ENCODE assay signal across 26 cellular contexts in genomic region chr14:81414123-81414522, GRCh38. TPM values are rescaled to one million over a fixed set of nuclear protein-coding genes. Genes with fewer than 3 reads are reported as not detected.
"Had no signal": no experiment of that assay in that cellular context is flagged by ENCODE, and none has a peak within 500 bp of the region (broad histone marks: within the 10 kb centered on the region; RNA-seq: fewer than 3 reads in every experiment).

No MANE protein-coding gene starts in this region.

- H3K27me3 Mint-ChIP-seq: brain had no signal

- H3K4me3 Mint-ChIP-seq: activated CD4-positive, alpha-beta memory T cell treated with anti-CD3 and anti-CD28 coated beads, Interleukin-2, amount 10 ng/mL, durations not matched to agents 7 days and 5 days; activated CD4-positive, alpha-beta T cell treated with anti-CD3 and anti-CD28 coated beads, Interleukin-2, amount 10 ng/mL, durations not matched to agents 7 days and 5 days; activated naive CD4-positive, alpha-beta T cell treated with anti-CD3 and anti-CD28 coated beads, Interleukin-2, amount 10 ng/mL, durations not matched to agents 7 days and 5 days; activated naive CD8-positive, alpha-beta T cell treated with anti-CD3 and anti-CD28 coated beads, Interleukin-2, amount 10 ng/mL, durations not matched to agents 7 days and 5 days; activated T-cell treated with anti-CD3 and anti-CD28 coated beads, Interleukin-2, amount 50 U/mL, for 24 hours; activated T-cell treated with anti-CD3 and anti-CD28 coated beads, Interleukin-2, amount 50 U/mL, for 72 hours; brain; central memory CD8-positive, alpha-beta T cell; effector memory CD8-positive, alpha-beta T cell had no signal

- H3K36me3 Mint-ChIP-seq: activated naive CD4-positive, alpha-beta T cell treated with anti-CD3 and anti-CD28 coated beads, Interleukin-2, amount 10 ng/mL, durations not matched to agents 7 days and 5 days had no signal

- H3K9me3 Mint-ChIP-seq: effector memory CD8-positive, alpha-beta T cell had no signal

- H3K4me1 ChIP-seq: ascending aorta, breast epithelium had no signal

- H3K27me3 ChIP-seq: ascending aorta, breast epithelium had no signal

- H3K4me1 Mint-ChIP-seq: brain; central memory CD8-positive, alpha-beta T cell had no signal

- H3K27ac ChIP-seq: ascending aorta, breast epithelium, coronary artery, epithelial cell of prostate had no signal

- H3K27ac Mint-ChIP-seq: activated CD4-positive, alpha-beta memory T cell treated with anti-CD3 and anti-CD28 coated beads, Interleukin-2, amount 10 ng/mL, durations not matched to agents 7 days and 5 days; activated CD4-positive, alpha-beta T cell treated with anti-CD3 and anti-CD28 coated beads, Interleukin-2, amount 10 ng/mL, durations not matched to agents 7 days and 5 days; activated naive CD4-positive, alpha-beta T cell treated with anti-CD3 and anti-CD28 coated beads, Interleukin-2, amount 10 ng/mL, durations not matched to agents 7 days and 5 days; activated naive CD4-positive, alpha-beta T cell treated with anti-CD3 and anti-CD28 coated beads, Interleukin-2, amount 50 U/mL, for 72 hours; activated naive CD8-positive, alpha-beta T cell treated with anti-CD3 and anti-CD28 coated beads, Interleukin-2, amount 10 ng/mL, durations not matched to agents 7 days and 5 days; activated T-cell treated with anti-CD3 and anti-CD28 coated beads, Interleukin-2, amount 50 U/mL, for 24 hours; activated T-cell treated with anti-CD3 and anti-CD28 coated beads, Interleukin-2, amount 50 U/mL, for 72 hours; brain; effector memory CD8-positive, alpha-beta T cell had no signal

- H3K9me3 ChIP-seq: ascending aorta, breast epithelium had no signal

- ATAC-seq: activated naive CD4-positive, alpha-beta T cell treated with anti-CD3 and anti-CD28 coated beads, Interleukin-2, amount 50 U/mL, for 72 hours; activated T-cell treated with anti-CD3 and anti-CD28 coated beads, Interleukin-2, amount 50 U/mL, for 72 hours; effector memory CD8-positive, alpha-beta T cell had no signal

- H3K4me3 ChIP-seq: ascending aorta, breast epithelium, coronary artery had no signal

- H3K36me3 ChIP-seq: ascending aorta, breast epithelium had no signal

- DNase-seq: activated CD4-positive, alpha-beta memory T cell treated with anti-CD3 and anti-CD28 coated beads, Interleukin-2, amount 10 ng/mL, durations not matched to agents 7 days and 5 days; activated CD4-positive, alpha-beta T cell treated with anti-CD3 and anti-CD28 coated beads for 1 hour; activated CD4-positive, alpha-beta T cell treated with anti-CD3 and anti-CD28 coated beads for 4 hours; activated CD4-positive, alpha-beta T cell treated with anti-CD3 and anti-CD28 coated beads, Interleukin-2, amount 10 ng/mL, durations not matched to agents 7 days and 5 days; activated CD4-positive, alpha-beta T cell treated with anti-CD3 and anti-CD28 coated beads, Interleukin-2, amount 50 U/mL, for 4 hours; activated CD8-positive, alpha-beta memory T cell treated with anti-CD3 and anti-CD28 coated beads, Interleukin-2, amount 50 U/mL, for 48 hours; activated gamma-delta T cell; activated naive CD4-positive, alpha-beta T cell; activated naive CD4-positive, alpha-beta T cell treated with anti-CD3 and anti-CD28 coated beads, Interleukin-2, amount 10 ng/mL, durations not matched to agents 7 days and 5 days; activated naive CD8-positive, alpha-beta T cell treated with anti-CD3 and anti-CD28 coated beads, Interleukin-2, amount 10 ng/mL, durations not matched to agents 7 days and 5 days; activated T-cell treated with anti-CD3 and anti-CD28 coated beads for 4 hours; activated T-cell treated with anti-CD3 and anti-CD28 coated beads, Interleukin-2, amount 50 U/mL, for 24 hours; activated T-cell treated with anti-CD3 and anti-CD28 coated beads, Interleukin-2, amount 50 U/mL, for 72 hours; dermis blood vessel endothelial cell; effector CD4-positive, alpha-beta T cell; effector memory CD8-positive, alpha-beta T cell; foreskin fibroblast; head of caudate nucleus; T-helper 2 cell had no signal

RNA-seq across cellular contexts. Expression of gene STON2, which starts 14.0 kb away (rescaled TPM):
- total RNA-seq: activated naive CD8-positive, alpha-beta T cell treated with anti-CD3 and anti-CD28 coated beads, Interleukin-2, amount 10 ng/mL, durations not matched to agents 7 days and 5 days had no signal
